Comparison of ENCODE assay signal across 8 cellular contexts in genomic region chr11:9574556-9574805, GRCh38. TPM values are rescaled to one million over a fixed set of nuclear protein-coding genes. Genes with fewer than 3 reads are reported as not detected.
DNase-seq lines count a peak whose midpoint lies in the region; ATAC-seq, FAIRE-seq and TF ChIP-seq lines count a peak whose summit lies in the region.

No MANE protein-coding gene starts in this region.

- H3K4me3 Mint-ChIP-seq in endodermal cell, result peak overlapping the region; percentile 97
- peak overlapping the region; percentile 93 for H3K4me3 Mint-ChIP-seq in nephron progenitor cell

- H3K36me3 Mint-ChIP-seq in endodermal cell (ENCODE audit: low read depth), result peaks cover 30% of the 10 kb centered on the region
- peaks cover 31% of the 10 kb centered on the region for H3K36me3 Mint-ChIP-seq in nephron progenitor cell (ENCODE audit: low read depth)

- no peaks in the 10 kb centered on the region for H3K27me3 ChIP-seq in endodermal cell (ENCODE audit: control insufficient read depth, insufficient read depth, low read length, poor library complexity, severe bottlenecking)

- peak overlapping the region; percentile 95 for H3K27ac Mint-ChIP-seq in endodermal cell
- peak overlapping the region; percentile 97 for H3K27ac Mint-ChIP-seq in nephron progenitor cell

- H3K36me3 ChIP-seq in SK-N-MC (ENCODE audit: insufficient read depth, low read length), result peaks cover 44% of the 10 kb centered on the region
- peaks cover 36% of the 10 kb centered on the region for H3K36me3 ChIP-seq in endodermal cell (ENCODE audit: control insufficient read depth, insufficient read depth, low read length)

- in situ Hi-C loops in GM13977 (cut with MboI; ENCODE audit: low pct_unique_long_range_greater_than_20kb, low sequenced_read_pairs, unreplicated experiment), result no loop called here

- no peak for TF ChIP-seq CTCF in endodermal cell (conservative IDR thresholded peaks at IDR 0.05)
- TF ChIP-seq CTCF in nephron progenitor cell (IDR thresholded peaks at IDR 0.05), result no peak
- TF ChIP-seq CTCF in GM13977 (IDR thresholded peaks at IDR 0.05; ENCODE audit: extremely low read depth, insufficient read depth, missing control alignments), result no peak

- H3K4me3 ChIP-seq in SK-N-MC (peak overlapping the region; percentile 87), endodermal cell (ENCODE audit: low read length) (peak overlapping the region; percentile 98)

- TF ChIP-seq POLR2A in GM12892 (IDR thresholded peaks at IDR 0.05; ENCODE audit: low read depth, low read length), result no peak

- H3K27ac ChIP-seq in SK-N-MC, result peak overlapping the region; percentile 86; the same call in 1 of the 2 replicates
- peak overlapping the region; percentile 70 for H3K27ac ChIP-seq in endodermal cell (ENCODE audit: low read depth, low read length)

- peaks cover 39% of the 10 kb centered on the region for H3K4me1 Mint-ChIP-seq in endodermal cell
- H3K4me1 Mint-ChIP-seq in nephron progenitor cell, result peaks cover 77% of the 10 kb centered on the region

- ATAC-seq in GM19455 (IDR thresholded peaks at IDR 0.05; ENCODE audit: unreplicated experiment), result no peak

- DNase-seq in GM12892 (ENCODE audit: insufficient read length), result no peak
- DNase-seq in SK-N-MC (ENCODE audit: low read depth, low spot score), result no peak
- DNase-seq in endodermal cell, result peak; percentile 58
- DNase-seq in nephron progenitor cell, result peak; percentile 42
- no peak for DNase-seq in GM13977 (ENCODE audit: low spot score)
- no peak for DNase-seq in effector CD8-positive, alpha-beta T cell (lab: John Stamatoyannopoulos, UW)
- no peak for DNase-seq in central memory CD4-positive, alpha-beta T cell

- peaks cover 3% of the 10 kb centered on the region for H3K4me1 ChIP-seq in endodermal cell (ENCODE audit: control insufficient read depth, insufficient read depth, low read length)

- no peaks in the 10 kb centered on the region for H3K9me3 ChIP-seq in SK-N-MC (ENCODE audit: low read depth, low read length)
- H3K9me3 ChIP-seq in endodermal cell (ENCODE audit: control insufficient read depth, low read length), result no peaks in the 10 kb centered on the region

- peak; percentile 27 for FAIRE-seq in GM12892 (lab: Jason Lieb, UNC)

- no peaks in the 10 kb centered on the region for H3K9me3 Mint-ChIP-seq in endodermal cell
- H3K9me3 Mint-ChIP-seq in nephron progenitor cell, result no peaks in the 10 kb centered on the region

- peaks cover 3% of the 10 kb centered on the region for H3K27me3 Mint-ChIP-seq in endodermal cell (ENCODE audit: insufficient read depth)
- H3K27me3 Mint-ChIP-seq in nephron progenitor cell (ENCODE audit: low read depth, poor library complexity), result peaks cover 3% of the 10 kb centered on the region

- 0% methylated on average over 14 to 22 of the region's 22 CpGs for WGBS in endodermal cell (ENCODE audit: insufficient coverage in 1 of 2, insufficient read length in 1 of 2), 2 experiments

- H3K9ac ChIP-seq in SK-N-MC (ENCODE audit: insufficient read length), result peak overlapping the region; percentile 89
- peak overlapping the region; percentile 87 for H3K9ac ChIP-seq in endodermal cell (ENCODE audit: extremely low read depth, low read length, poor library complexity, severe bottlenecking)

RNA-seq across cellular contexts. Expression of gene WEE1, which starts 1.0 kb away (rescaled TPM):
- 38.4 TPM for polyA plus RNA-seq in GM12892 (2012; ENCODE audit: missing spikeins)
- 10 to 100 TPM; 80.1 to 93.5 TPM for total RNA-seq in endodermal cell
- 72.0 TPM for polyA plus RNA-seq in endodermal cell (2013, experiment 1 of 2)
- polyA plus RNA-seq in endodermal cell (2013, experiment 2 of 2), result 71.9 TPM

Comparison
In these comparisons a context has a peak if more than half of its experiments do, and no peak if none do; other contexts are left out.
1. DNase-seq: peak in endodermal cell (single experiment) and nephron progenitor cell (single experiment); none in GM12892 (single experiment), SK-N-MC (single experiment), GM13977 (single experiment), effector CD8-positive, alpha-beta T cell (single experiment) and central memory CD4-positive, alpha-beta T cell (single experiment).